Comparison of ENCODE assay signal across 25 cellular contexts in the genomic region with DNA sequence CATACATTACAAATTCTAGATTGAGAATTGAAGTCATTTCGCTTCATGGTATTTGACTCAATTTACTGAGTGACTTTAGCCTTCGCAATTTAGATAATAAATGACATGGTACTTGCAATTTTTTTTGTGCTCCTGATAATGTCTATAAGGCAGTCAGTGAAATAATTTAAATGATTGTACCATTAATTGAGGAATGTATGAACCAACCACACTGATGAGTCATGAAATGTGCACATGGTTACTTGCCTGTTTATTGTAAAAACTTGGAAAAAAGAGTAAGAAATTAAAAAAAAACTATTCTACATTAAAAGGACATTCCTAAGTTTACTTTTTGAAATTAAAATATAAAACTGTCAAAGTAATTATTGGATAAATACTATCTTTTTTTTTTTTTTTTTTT. TPM values are rescaled to one million over a fixed set of nuclear protein-coding genes. Genes with fewer than 3 reads are reported as not detected.
A peak's percentile ranks its signal among the peaks of the same experiment; 100 is the strongest.
DNase-seq lines count a peak whose midpoint lies in the region; ATAC-seq, FAIRE-seq and TF ChIP-seq lines count a peak whose summit lies in the region.
"Had no signal": no experiment of that assay in that cellular context is flagged by ENCODE, and none has a peak within 500 bp of the region (broad histone marks: within the 10 kb centered on the region; RNA-seq: fewer than 3 reads in every experiment).

No MANE protein-coding gene starts in this region.

- WGBS in A549 (ENCODE audit: missing lambda C conversion rate) = 95% methylated on average over 2 of the region's 2 CpGs

- H3K79me2 ChIP-seq in astrocyte (ENCODE audit: insufficient read depth, low read length) = no peaks in the 10 kb centered on the region

- H4K20me1 ChIP-seq in astrocyte (ENCODE audit: insufficient read depth, low read length) = no peaks in the 10 kb centered on the region

- no peak overlapping the region for H2AFZ ChIP-seq in astrocyte (ENCODE audit: low read depth, low read length)

- POLR2A ChIA-PET in A549 (lab: Yijun Ruan, JAX) = no interaction called here

- no peak for FAIRE-seq in A549 (lab: Jason Lieb, UNC)
- no peak for FAIRE-seq in astrocyte (lab: Jason Lieb, UNC)
- FAIRE-seq: GM12892 had no signal

- H3K27ac Mint-ChIP-seq in astrocyte (ENCODE audit: unreplicated experiment) = no peak overlapping the region
- no peak overlapping the region for H3K27ac Mint-ChIP-seq in activated T-helper 2 cell treated with anti-CD3 and anti-CD28 coated beads, Interferon-gamma antibody, Interleukin-2, Interleukin-4, amounts not matched to agents 10 μg/mL and 5 μg/mL and 100 μg/mL, durations not matched to agents 14 hours and 24 hours and 36 hours
- H3K27ac Mint-ChIP-seq: activated CD4-positive, alpha-beta T cell treated with anti-CD3 and anti-CD28 coated beads, Interleukin-2, amount 10 ng/mL, durations not matched to agents 7 days and 5 days; activated naive CD4-positive, alpha-beta T cell treated with anti-CD3 and anti-CD28 coated beads, Interleukin-2, amount 10 ng/mL, durations not matched to agents 7 days and 5 days; H9; nephron progenitor cell; type B pancreatic cell had no signal

- peaks cover 6% of the 10 kb centered on the region for H3K9me3 Mint-ChIP-seq in astrocyte (ENCODE audit: unreplicated experiment)
- no peaks in the 10 kb centered on the region for H3K9me3 Mint-ChIP-seq in activated T-helper 2 cell treated with anti-CD3 and anti-CD28 coated beads, Interferon-gamma antibody, Interleukin-2, Interleukin-4, amounts not matched to agents 10 μg/mL and 5 μg/mL and 100 μg/mL, durations not matched to agents 14 hours and 24 hours and 36 hours
- H3K9me3 Mint-ChIP-seq: activated CD4-positive, alpha-beta T cell treated with anti-CD3 and anti-CD28 coated beads, Interleukin-2, amount 10 ng/mL, durations not matched to agents 7 days and 5 days; activated naive CD4-positive, alpha-beta T cell treated with anti-CD3 and anti-CD28 coated beads, Interleukin-2, amount 10 ng/mL, durations not matched to agents 7 days and 5 days; central memory CD8-positive, alpha-beta T cell had no signal

- ATAC-seq in A549 = no peak
- ATAC-seq: stimulated activated naive CD8-positive, alpha-beta T cell treated with anti-CD3 and anti-CD28 coated beads, Interleukin-15, Interleukin-2, amounts not matched to agents 100 U/mL and 50 U/mL, for 24 hours had no signal

- TF ChIP-seq POLR2A in A549 (IDR thresholded peaks at IDR 0.05; ENCODE audit: low read length) = no peak

- no peaks in the 10 kb centered on the region for H3K4me1 ChIP-seq in A549
- no peaks in the 10 kb centered on the region for H3K4me1 ChIP-seq in astrocyte (ENCODE audit: insufficient read depth, low read length)

- no peak overlapping the region for H3K4me2 ChIP-seq in A549
- no peak overlapping the region for H3K4me2 ChIP-seq in astrocyte (ENCODE audit: low read length)

- H3K9ac ChIP-seq in astrocyte (ENCODE audit: low read length) = no peak overlapping the region

- H3K27me3 ChIP-seq in astrocyte (ENCODE audit: insufficient read depth, low read length) = no peaks in the 10 kb centered on the region

- no peak for TF ChIP-seq RAD21 in A549 (conservative IDR thresholded peaks at IDR 0.05 in 1 of 2, IDR thresholded peaks at IDR 0.05 in 1 of 2)

- intact Hi-C loops in activated T-helper 2 cell treated with anti-CD3 and anti-CD28 coated beads, Interferon-gamma antibody, Interleukin-2, Interleukin-4, amounts not matched to agents 10 μg/mL and 5 μg/mL and 100 μg/mL, durations not matched to agents 14 hours and 24 hours and 36 hours (cut with micrococcal nuclease) = no loop called here

- H3K4me1 Mint-ChIP-seq in astrocyte (ENCODE audit: low read depth, unreplicated experiment) = peaks cover 2% of the 10 kb centered on the region
- no peaks in the 10 kb centered on the region for H3K4me1 Mint-ChIP-seq in activated T-helper 2 cell treated with anti-CD3 and anti-CD28 coated beads, Interferon-gamma antibody, Interleukin-2, Interleukin-4, amounts not matched to agents 10 μg/mL and 5 μg/mL and 100 μg/mL, durations not matched to agents 14 hours and 24 hours and 36 hours (ENCODE audit: low read depth)
- H3K4me1 Mint-ChIP-seq: activated CD4-positive, alpha-beta T cell treated with anti-CD3 and anti-CD28 coated beads, Interleukin-2, amount 10 ng/mL, durations not matched to agents 7 days and 5 days; activated naive CD4-positive, alpha-beta T cell treated with anti-CD3 and anti-CD28 coated beads, Interleukin-2, amount 10 ng/mL, durations not matched to agents 7 days and 5 days; central memory CD8-positive, alpha-beta T cell; nephron progenitor cell had no signal

- no peak for TF ChIP-seq EP300 in A549 (IDR thresholded peaks at IDR 0.05)

- no peaks in the 10 kb centered on the region for H3K36me3 ChIP-seq in astrocyte (ENCODE audit: insufficient read depth, low read length)

- no peak for DNase-seq in A549 (ENCODE audit: low read depth in 1 of 2, low spot score in 1 of 2)
- DNase-seq in GM04504 (ENCODE audit: low read depth) = peak; percentile 16
- peak; percentile 83 for DNase-seq in astrocyte (ENCODE audit: low read depth)
- peak; percentile 14 for DNase-seq in fibroblast of the conjunctiva (ENCODE audit: low read depth)
- no peak for DNase-seq in superior temporal gyrus (ENCODE audit: extremely low spot score)
- no peak for DNase-seq in activated T-helper 2 cell treated with anti-CD3 and anti-CD28 coated beads, Interferon-gamma antibody, Interleukin-2, Interleukin-4, amounts not matched to agents 10 μg/mL and 5 μg/mL and 100 μg/mL, durations not matched to agents 14 hours and 24 hours and 36 hours (ENCODE audit: low spot score)
- DNase-seq in amygdala (lab: John Stamatoyannopoulos, UW) = no peak
- no peak for DNase-seq in stimulated activated CD4-positive, alpha-beta T cell treated with anti-CD3 and anti-CD28 coated beads, Interleukin-2, amount 100 ng/mL, for 24 hours
- DNase-seq: 8988T; activated CD4-positive, alpha-beta T cell treated with anti-CD3 and anti-CD28 coated beads, Interleukin-2, amount 10 ng/mL, durations not matched to agents 7 days and 5 days; activated naive CD4-positive, alpha-beta T cell treated with anti-CD3 and anti-CD28 coated beads, Interleukin-2, amount 10 ng/mL, durations not matched to agents 7 days and 5 days; COR-L47; effector memory CD4-positive, alpha-beta T cell; H9; islet precursor cell; mesendoderm; NCI-H187 treated with DMSO at 0.1 percent for 48 hours; NCI-H524 treated with DMSO at 0.1 percent for 48 hours; nephron progenitor cell; stimulated activated naive CD8-positive, alpha-beta T cell treated with anti-CD3 and anti-CD28 coated beads, Interleukin-15, Interleukin-2, amounts not matched to agents 100 U/mL and 50 U/mL, for 24 hours had no signal

- H3K9me3 ChIP-seq in A549 (no peaks in the 10 kb centered on the region), astrocyte (ENCODE audit: insufficient read depth, low read depth, low read length) (no peaks in the 10 kb centered on the region)

- CTCF ChIA-PET in A549 (lab: Yijun Ruan, JAX) = no interaction called here

- no peak overlapping the region for H3K4me3 ChIP-seq in A549
- H3K4me3 ChIP-seq in astrocyte (ENCODE audit: insufficient read depth, low read depth, low read length) = no peak overlapping the region

- H3K36me3 Mint-ChIP-seq in astrocyte (ENCODE audit: low read depth, unreplicated experiment) = peaks cover 3% of the 10 kb centered on the region
- peaks cover 5% of the 10 kb centered on the region for H3K36me3 Mint-ChIP-seq in activated T-helper 2 cell treated with anti-CD3 and anti-CD28 coated beads, Interferon-gamma antibody, Interleukin-2, Interleukin-4, amounts not matched to agents 10 μg/mL and 5 μg/mL and 100 μg/mL, durations not matched to agents 14 hours and 24 hours and 36 hours (ENCODE audit: low read depth)
- H3K36me3 Mint-ChIP-seq: activated naive CD4-positive, alpha-beta T cell treated with anti-CD3 and anti-CD28 coated beads, Interleukin-2, amount 10 ng/mL, durations not matched to agents 7 days and 5 days had no signal

- no peak for TF ChIP-seq CTCF in A549 (IDR thresholded peaks at IDR 0.05)
- TF ChIP-seq CTCF in astrocyte (IDR thresholded peaks at IDR 0.05; ENCODE audit: insufficient read depth, low read depth, low read length) = no peak

- no peaks in the 10 kb centered on the region for H3K27me3 Mint-ChIP-seq in astrocyte (ENCODE audit: low read depth, unreplicated experiment)
- no peaks in the 10 kb centered on the region for H3K27me3 Mint-ChIP-seq in activated T-helper 2 cell treated with anti-CD3 and anti-CD28 coated beads, Interferon-gamma antibody, Interleukin-2, Interleukin-4, amounts not matched to agents 10 μg/mL and 5 μg/mL and 100 μg/mL, durations not matched to agents 14 hours and 24 hours and 36 hours (ENCODE audit: low read depth)
- H3K27me3 Mint-ChIP-seq: activated CD4-positive, alpha-beta T cell treated with anti-CD3 and anti-CD28 coated beads, Interleukin-2, amount 10 ng/mL, durations not matched to agents 7 days and 5 days; activated naive CD4-positive, alpha-beta T cell treated with anti-CD3 and anti-CD28 coated beads, Interleukin-2, amount 10 ng/mL, durations not matched to agents 7 days and 5 days; central memory CD8-positive, alpha-beta T cell; type B pancreatic cell had no signal

- no peak overlapping the region for H3K27ac ChIP-seq in A549
- H3K27ac ChIP-seq in astrocyte (ENCODE audit: low read depth, low read length) = no peak overlapping the region

- no peak overlapping the region for H3K4me3 Mint-ChIP-seq in astrocyte (ENCODE audit: unreplicated experiment)
- no peak overlapping the region for H3K4me3 Mint-ChIP-seq in activated T-helper 2 cell treated with anti-CD3 and anti-CD28 coated beads, Interferon-gamma antibody, Interleukin-2, Interleukin-4, amounts not matched to agents 10 μg/mL and 5 μg/mL and 100 μg/mL, durations not matched to agents 14 hours and 24 hours and 36 hours (ENCODE audit: low read depth)
- H3K4me3 Mint-ChIP-seq: activated CD4-positive, alpha-beta T cell treated with anti-CD3 and anti-CD28 coated beads, Interleukin-2, amount 10 ng/mL, durations not matched to agents 7 days and 5 days; activated naive CD4-positive, alpha-beta T cell treated with anti-CD3 and anti-CD28 coated beads, Interleukin-2, amount 10 ng/mL, durations not matched to agents 7 days and 5 days; central memory CD8-positive, alpha-beta T cell; H9; nephron progenitor cell; type B pancreatic cell had no signal

RNA-seq across cellular contexts. Expression of a gene that starts 43.3 kb away (rescaled TPM):
- polyA plus RNA-seq in A549 (2011; rRNA removed) (21.2 and 31.8 TPM in 2 replicates), A549 (2017; fragmentation: RNase III; extraction: RNeasy Plus Mini Kit Qiagen cat#74134 plus additional on column Dnase treatment) (17.2 to 18.4 TPM (median 17.9 TPM) in 3 replicates)
- polyA plus RNA-seq in A549 (2012; cell fraction: cytosol; rRNA removed) = 5.8 and 7.0 TPM in 2 replicates
- 5.0 and 7.2 TPM in 2 replicates for polyA plus RNA-seq in A549 (2012; cell fraction: nucleus; rRNA removed)
- 18.3 and 20.1 TPM in 2 replicates for polyA minus RNA-seq in A549 (2011; rRNA and poly(A)+ RNA removed)
- total RNA-seq in astrocyte = 20.9 and 23.1 TPM in 2 replicates
- 19.6 and 20.7 TPM in 2 replicates for total RNA-seq in activated T-helper 2 cell treated with anti-CD3 and anti-CD28 coated beads, Interferon-gamma antibody, Interleukin-2, Interleukin-4, amounts not matched to agents 10 μg/mL and 5 μg/mL and 100 μg/mL, durations not matched to agents 14 hours and 24 hours and 36 hours

RNA-seq across cellular contexts. Expression of a gene that starts 43.4 kb away (rescaled TPM):
- polyA plus RNA-seq in A549 (2011; rRNA removed) (9.5 and 10.0 TPM in 2 replicates), A549 (2017; fragmentation: RNase III; extraction: RNeasy Plus Mini Kit Qiagen cat#74134 plus additional on column Dnase treatment) (1.4 to 2.8 TPM (median 2.3 TPM) in 3 replicates)
- 0.40 and 0.49 TPM in 2 replicates for polyA plus RNA-seq in A549 (2012; cell fraction: cytosol; rRNA removed)
- 0.40 and 0.82 TPM in 2 replicates for polyA plus RNA-seq in A549 (2012; cell fraction: nucleus; rRNA removed)
- 6.8 and 7.8 TPM in 2 replicates for polyA minus RNA-seq in A549 (2011; rRNA and poly(A)+ RNA removed)
- total RNA-seq in astrocyte = 1.0 and 1.4 TPM in 2 replicates
- total RNA-seq in activated T-helper 2 cell treated with anti-CD3 and anti-CD28 coated beads, Interferon-gamma antibody, Interleukin-2, Interleukin-4, amounts not matched to agents 10 μg/mL and 5 μg/mL and 100 μg/mL, durations not matched to agents 14 hours and 24 hours and 36 hours = not detected in 2 replicates
- total RNA-seq: activated CD4-positive, alpha-beta T cell treated with anti-CD3 and anti-CD28 coated beads, Interleukin-2, amount 10 ng/mL, durations not matched to agents 7 days and 5 days; glomerular endothelial cell; HT-29 had no signal

Comparison
In these comparisons a context has a peak if more than half of its experiments do, and no peak if none do; other contexts are left out.
1. DNase-seq: peak in GM04504 (single experiment), astrocyte (single experiment) and fibroblast of the conjunctiva (single experiment); none in A549 (0 of 2), superior temporal gyrus (single experiment), activated T-helper 2 cell treated with anti-CD3 and anti-CD28 coated beads, Interferon-gamma antibody, Interleukin-2, Interleukin-4, amounts not matched to agents 10 μg/mL and 5 μg/mL and 100 μg/mL, durations not matched to agents 14 hours and 24 hours and 36 hours (single experiment), amygdala (0 of 56) and stimulated activated CD4-positive, alpha-beta T cell treated with anti-CD3 and anti-CD28 coated beads, Interleukin-2, amount 100 ng/mL, for 24 hours (0 of 2).